ENCODE assay signal across 7 cellular contexts in genomic region chr17:68235336-68235791, GRCh38. TPM values are rescaled to one million over a fixed set of nuclear protein-coding genes. Genes with fewer than 3 reads are reported as not detected.
DNase-seq lines count a peak whose midpoint lies in the region; ATAC-seq and TF ChIP-seq lines count a peak whose summit lies in the region.
"Not testable (repeated sequence)": the region's sequence is repeated elsewhere in the genome, so short reads cannot be mapped to it uniquely, and the experiment has no call there.

No MANE protein-coding gene starts in this region.

- not testable (repeated sequence) for H3K27me3 ChIP-seq in GM23248 (replicated peaks; ENCODE audit: insufficient read depth); SJSA1 (replicated peaks); skeletal muscle tissue (ENCODE audit: control insufficient read depth in 3 of 3, insufficient read depth in 3 of 3, low read length in 3 of 3)

- H4K20me1 ChIP-seq in GM23248 (ENCODE audit: insufficient read depth), result not testable (repeated sequence)

- intact Hi-C loops in Right ventricle myocardium superior (cut with DNase I), result not testable (repeated sequence)

- H3K27me3 Mint-ChIP-seq in activated T-helper 17 cell treated with anti-CD3 and anti-CD28 coated beads, Interleukin-2, amount 50 U/mL, for 72 hours; mesothelial cell of epicardium (ENCODE audit: low read depth): not testable (repeated sequence)

- peak overlapping the region; percentile 66 for H3K4me3 Mint-ChIP-seq in activated T-helper 17 cell treated with anti-CD3 and anti-CD28 coated beads, Interleukin-2, amount 50 U/mL, for 72 hours
- not testable (repeated sequence) for H3K4me3 Mint-ChIP-seq in mesothelial cell of epicardium

- H3K27ac Mint-ChIP-seq in activated T-helper 17 cell treated with anti-CD3 and anti-CD28 coated beads, Interleukin-2, amount 50 U/mL, for 72 hours, result peak overlapping the region; percentile 79
- peak overlapping the region; percentile 9 for H3K27ac Mint-ChIP-seq in mesothelial cell of epicardium

- peak overlapping the region; percentile 66 for H2AFZ ChIP-seq in GM23248

- H3K27ac ChIP-seq in GM23248, result peak overlapping the region; percentile 71
- H3K27ac ChIP-seq in SJSA1, result peak overlapping the region; percentile 35; the same call in 1 of the 2 replicates
- peak overlapping the region; percentile 76 for H3K27ac ChIP-seq in skeletal muscle tissue (ENCODE audit: low read depth, low read length)

- not testable (repeated sequence) for ATAC-seq in activated T-helper 17 cell treated with anti-CD3 and anti-CD28 coated beads, Interleukin-2, amount 50 U/mL, for 72 hours (replicated peaks)
- peak; percentile 91 for ATAC-seq in Right ventricle myocardium superior (ENCODE audit: poor library complexity)

- peak overlapping the region; percentile 27 for H3K4me2 ChIP-seq in GM23248 (ENCODE audit: unreplicated experiment)

- in situ Hi-C loops in GM23248 (cut with MboI), result not testable (repeated sequence)

- not testable (repeated sequence) for H3K36me3 Mint-ChIP-seq in activated T-helper 17 cell treated with anti-CD3 and anti-CD28 coated beads, Interleukin-2, amount 50 U/mL, for 72 hours (ENCODE audit: low read depth); mesothelial cell of epicardium

- not testable (repeated sequence) for H3K9me3 ChIP-seq in GM23248 (ENCODE audit: low read depth); SJSA1 (replicated peaks); skeletal muscle tissue (ENCODE audit: control insufficient read depth in 3 of 3, low read length in 3 of 3)

- not testable (repeated sequence) for H3K4me1 ChIP-seq in GM23248 (ENCODE audit: insufficient read depth); skeletal muscle tissue (ENCODE audit: control insufficient read depth in 3 of 3, insufficient read depth in 3 of 3, low read length in 3 of 3)
- peaks cover 15% of the 10 kb centered on the region for H3K4me1 ChIP-seq in SJSA1 (replicated peaks)

- DNase-seq in GM23248; mesothelial cell of epicardium (ENCODE audit: low spot score in 2 of 2, unreplicated experiment in 2 of 2): not testable (repeated sequence)
- DNase-seq in SJSA1 (ENCODE audit: low read depth in 1 of 2, low spot score in 2 of 2) (peak in 1 of 2 experiments; percentile 54), cerebellar cortex (ENCODE audit: low spot score) (peak; percentile 88), Right ventricle myocardium superior (peak; percentile 79)

- H3K4me1 Mint-ChIP-seq in activated T-helper 17 cell treated with anti-CD3 and anti-CD28 coated beads, Interleukin-2, amount 50 U/mL, for 72 hours, result peaks cover 35% of the 10 kb centered on the region
- not testable (repeated sequence) for H3K4me1 Mint-ChIP-seq in mesothelial cell of epicardium

- not testable (repeated sequence) for H3K79me2 ChIP-seq in GM23248 (ENCODE audit: insufficient read depth)

- H3K36me3 ChIP-seq in GM23248 (ENCODE audit: low read depth); SJSA1; skeletal muscle tissue (ENCODE audit: control insufficient read depth in 3 of 3, insufficient read depth in 3 of 3, low read length in 3 of 3): not testable (repeated sequence)

- H3K9me3 Mint-ChIP-seq in activated T-helper 17 cell treated with anti-CD3 and anti-CD28 coated beads, Interleukin-2, amount 50 U/mL, for 72 hours; mesothelial cell of epicardium: not testable (repeated sequence)

- H3K9ac ChIP-seq in GM23248, result 0 out of 2 replicates have a peak overlapping the region, but pooled peaks have one; percentile 37
- H3K9ac ChIP-seq in skeletal muscle tissue (ENCODE audit: low read depth in 1 of 3, low read length in 3 of 3), result peak overlapping the region in 2 of 3 donors; percentile 43 to 60

- WGBS in GM23248 (ENCODE audit: low coverage in 1 of 2, low lambda C conversion rate in 2 of 2, missing lambda C conversion rate in 2 of 2), 2 experiments, result 81 to 88% methylated on average over 11 of the region's 11 CpGs

- H3K9me2 ChIP-seq in GM23248 (ENCODE audit: insufficient read depth), result not testable (repeated sequence)

- not testable (repeated sequence) for TF ChIP-seq CTCF in mesothelial cell of epicardium (IDR thresholded peaks at IDR 0.05; ENCODE audit: unreplicated experiment)

- peaks cover 20% of the 10 kb centered on the region; the same call in 1 of the 2 replicates for H3F3A ChIP-seq in GM23248 (ENCODE audit: insufficient read depth)

- H3K4me3 ChIP-seq in GM23248; SJSA1; skeletal muscle tissue (ENCODE audit: low read length in 3 of 3): not testable (repeated sequence)

RNA-seq across cellular contexts. Expression of gene AMZ2, which starts 12.5 kb away (rescaled TPM):
- total RNA-seq in GM23248 (2014; rRNA removed; shearing (Covaris generic)), result 81.6 and 96.7 TPM in 2 replicates
- polyA plus RNA-seq in GM23248 (2016; fragmentation: Nextera tagmentation; extraction: Ambion mirVana), result 117 and 120 TPM in 2 replicates
- 148 and 174 TPM in 2 replicates for total RNA-seq in SJSA1 (2014; rRNA removed; shearing (Covaris generic))
- 100 to 1,000 TPM; 100 to 112 TPM for total RNA-seq in activated T-helper 17 cell treated with anti-CD3 and anti-CD28 coated beads, Interleukin-2, amount 50 U/mL, for 72 hours
- total RNA-seq in Right ventricle myocardium superior (89.5 TPM), mesothelial cell of epicardium (63.2 to 85.1 TPM (median 65.4 TPM) in 3 replicates), skeletal muscle tissue (49.6 TPM)

RNA-seq across cellular contexts. Expression of gene SLC16A6, which starts 55.6 kb away (rescaled TPM):
- 0.13 and 0.32 TPM in 2 replicates for total RNA-seq in GM23248 (2014; rRNA removed; shearing (Covaris generic))
- 0.16 and 0.30 TPM in 2 replicates for polyA plus RNA-seq in GM23248 (2016; fragmentation: Nextera tagmentation; extraction: Ambion mirVana)
- total RNA-seq in SJSA1 (2014; rRNA removed; shearing (Covaris generic)), result not detected in 2 replicates
- 1 to 10 TPM in 1 of 2 donors, under 1 TPM in 1; 0.64 to 5.5 TPM for total RNA-seq in activated T-helper 17 cell treated with anti-CD3 and anti-CD28 coated beads, Interleukin-2, amount 50 U/mL, for 72 hours
- 0.16 TPM for total RNA-seq in Right ventricle myocardium superior
- total RNA-seq in mesothelial cell of epicardium, result 0.89 to 1.3 TPM (median 0.90 TPM) in 3 replicates
- 1.0 TPM for total RNA-seq in skeletal muscle tissue

RNA-seq across cellular contexts. Expression of gene ARSG, which starts 55.9 kb away (rescaled TPM):
- total RNA-seq in GM23248 (2014; rRNA removed; shearing (Covaris generic)), result 2.8 and 9.1 TPM in 2 replicates
- polyA plus RNA-seq in GM23248 (2016; fragmentation: Nextera tagmentation; extraction: Ambion mirVana), result 5.0 and 5.6 TPM in 2 replicates
- not detected in 2 replicates for total RNA-seq in SJSA1 (2014; rRNA removed; shearing (Covaris generic))
- total RNA-seq in activated T-helper 17 cell treated with anti-CD3 and anti-CD28 coated beads, Interleukin-2, amount 50 U/mL, for 72 hours, result 1 to 10 TPM; 4.8 to 6.3 TPM
- total RNA-seq in Right ventricle myocardium superior (3.1 TPM), mesothelial cell of epicardium (7.8 to 11.4 TPM (median 9.0 TPM) in 3 replicates), skeletal muscle tissue (1.6 TPM)
